23 cellular contexts compared by ENCODE assay signal in genomic region chr7:95693551-95694333, GRCh38.
DNase-seq lines count a peak whose midpoint lies in the region; ATAC-seq and TF ChIP-seq lines count a peak whose summit lies in the region.
"Had no signal": no experiment of that assay in that cellular context is flagged by ENCODE, and none has a peak within 500 bp of the region (broad histone marks: within the 10 kb centered on the region; RNA-seq: fewer than 3 reads in every experiment).

No MANE protein-coding gene starts in this region.

- DNase-seq in HT1080 (ENCODE audit: low read depth) = peak; percentile 32
- peak; percentile 90 for DNase-seq in OCI-M1 (lab: John Stamatoyannopoulos, UW)
- peak; percentile 34 to 56 for DNase-seq in cardiac fibroblast (ENCODE audit: low read depth in 2 of 2)
- peak; percentile 22 for DNase-seq in renal cortical epithelial cell (ENCODE audit: low read depth)
- DNase-seq in DMS153 (lab: John Stamatoyannopoulos, UW) = no peak
- no peak for DNase-seq in occipital lobe (lab: John Stamatoyannopoulos, UW)
- DNase-seq: activated CD4-positive, alpha-beta T cell treated with anti-CD3 and anti-CD28 coated beads for 36 hours; activated T-cell treated with anti-CD3 and anti-CD28 coated beads, Interleukin-2, amount 50 U/mL, for 72 hours; effector memory CD4-positive, alpha-beta T cell; esophagus squamous epithelium; heart right ventricle; left ventricle myocardium inferior; mucosa of descending colon; NCI-H1092; NCI-H2029; spleen; stimulated activated CD4-positive, alpha-beta T cell treated with anti-CD3 and anti-CD28 coated beads, Interleukin-4, amount 100 ng/mL, for 4 hours; stomach; SW 1271; trophoblast cell had no signal

- ATAC-seq in HG02759 (IDR thresholded peaks at IDR 0.05; ENCODE audit: unreplicated experiment) = no peak
- ATAC-seq: activated CD4-positive, alpha-beta T cell treated with anti-CD3 and anti-CD28 coated beads for 36 hours; activated T-cell treated with anti-CD3 and anti-CD28 coated beads, Interleukin-2, amount 50 U/mL, for 72 hours; heart right ventricle; mucosa of descending colon; Right ventricle myocardium inferior had no signal

- no peak overlapping the region for H3K4me3 ChIP-seq in cardiac fibroblast (replicated peaks in 1 of 2; ENCODE audit: low read depth in 2 of 2, low read length in 2 of 2)
- H3K4me3 ChIP-seq: ascending aorta, esophagus squamous epithelium, heart right ventricle, left ventricle myocardium inferior, mucosa of descending colon, spleen, stomach had no signal

- TF ChIP-seq CTCF in cardiac fibroblast (IDR thresholded peaks at IDR 0.05; ENCODE audit: low read depth, low read length) = no peak

Comparison
In these comparisons a context has a peak if more than half of its experiments do, and no peak if none do; other contexts are left out.
1. DNase-seq: peak in HT1080 (single experiment), OCI-M1 (single experiment), cardiac fibroblast (2 of 2) and renal cortical epithelial cell (single experiment); none in DMS153 (single experiment) and occipital lobe (single experiment).